1 cellular context compared by ENCODE assay signal in genomic region chr7:59079-59825, GRCh38.
TF ChIP-seq lines count a peak whose summit lies in the region.

No MANE protein-coding gene starts in this region.

TF ChIP-seq in IMR-90, 13 proteins besides CTCF, POLR2A, EP300 and RAD21 (continued from another document):
- TF ChIP-seq RCOR1 (IDR thresholded peaks at IDR 0.05; ENCODE audit: insufficient replicate concordance, low read length) (no peak), SMC3 (IDR thresholded peaks at IDR 0.05; ENCODE audit: low read depth, low read length) (no peak), MXI1 (IDR thresholded peaks at IDR 0.05; ENCODE audit: borderline replicate concordance, low read depth, low read length) (no peak), CEBPB (IDR thresholded peaks at IDR 0.05; ENCODE audit: low read depth, low read length) (no peak), MAZ (IDR thresholded peaks at IDR 0.05; ENCODE audit: borderline replicate concordance, low read depth, low read length) (no peak), CHD1 (IDR thresholded peaks at IDR 0.05; ENCODE audit: low read depth, low read length) (no peak), NFE2L2 (IDR thresholded peaks at IDR 0.05; ENCODE audit: low read depth, low read length) (no peak), MAFK (IDR thresholded peaks at IDR 0.05; ENCODE audit: low read depth, low read length) (no peak), BHLHE40 (IDR thresholded peaks at IDR 0.05; ENCODE audit: low read depth, low read length) (no peak), USF2 (IDR thresholded peaks at IDR 0.05; ENCODE audit: low read depth, low read length) (no peak)
